In the genomic region with DNA sequence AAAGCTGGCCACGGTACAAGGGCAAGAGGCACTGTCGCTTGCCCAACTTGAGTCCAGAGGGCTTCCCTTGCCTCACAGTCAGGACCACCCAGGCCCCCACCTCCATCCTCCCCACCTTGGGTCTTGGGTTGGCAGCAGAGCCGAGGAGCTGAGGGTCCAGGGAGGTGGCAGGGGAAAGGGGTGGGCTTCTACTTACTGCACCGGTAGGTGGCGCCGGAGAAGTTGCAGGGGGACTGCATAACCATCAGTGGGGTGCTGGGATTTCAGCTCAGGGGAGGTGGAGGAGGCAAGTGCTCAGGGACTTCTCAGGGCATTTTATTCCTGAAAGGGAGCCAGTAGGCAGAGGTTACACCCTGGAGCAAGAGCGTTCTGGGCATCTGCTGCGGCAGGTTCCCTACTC, we compare ENCODE assay signal across 8 cellular contexts.
DNase-seq lines count a peak whose midpoint lies in the region; ATAC-seq lines count a peak whose summit lies in the region.

No MANE protein-coding gene starts in this region.

- peak; percentile 53 for ATAC-seq in stimulated activated naive CD8-positive, alpha-beta T cell treated with anti-CD3 and anti-CD28 coated beads, Interleukin-15, Interleukin-2, amounts not matched to agents 100 U/mL and 50 U/mL, for 24 hours
- ATAC-seq in GM19467 (IDR thresholded peaks at IDR 0.05; ENCODE audit: unreplicated experiment) = no peak
- no peak for ATAC-seq in HG03442 (IDR thresholded peaks at IDR 0.05; ENCODE audit: unreplicated experiment)

- DNase-seq in EH (ENCODE audit: low read depth) (peak; percentile 52), NCI-H1694 treated with DMSO at 0.1 percent for 48 hours (lab: John Stamatoyannopoulos, UW) (peak; percentile 37), amniotic epithelial cell (ENCODE audit: low read depth) (peak; percentile 40), inferior parietal cortex (ENCODE audit: extremely low spot score) (peak; percentile 28), amniotic stem cell (lab: John Stamatoyannopoulos, UW) (no peak)
- DNase-seq in stimulated activated naive CD8-positive, alpha-beta T cell treated with anti-CD3 and anti-CD28 coated beads, Interleukin-15, Interleukin-2, amounts not matched to agents 100 U/mL and 50 U/mL, for 24 hours = peak; percentile 67
